In the genomic region with DNA sequence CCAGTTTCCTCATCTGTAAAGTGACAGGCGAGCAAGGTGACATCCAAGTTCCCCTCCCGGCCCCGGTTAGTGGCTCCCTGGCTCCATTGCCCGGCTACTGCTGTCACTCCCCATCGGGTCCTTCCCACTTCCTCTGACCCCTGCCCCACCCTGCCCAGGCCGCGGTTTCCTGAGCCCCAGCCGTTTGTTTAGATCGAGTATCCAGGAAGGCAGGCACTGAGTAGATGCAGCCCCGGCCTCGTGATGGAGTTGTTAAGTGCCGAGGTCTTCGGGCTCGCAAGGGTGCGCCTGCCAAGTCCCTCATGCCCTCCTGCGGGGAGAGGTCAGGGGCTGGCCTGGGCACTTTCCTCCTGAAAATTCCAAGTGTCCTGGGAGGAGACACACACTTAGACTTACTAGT, we compare ENCODE assay signal across 22 cellular contexts. TPM values are rescaled to one million over a fixed set of nuclear protein-coding genes. Genes with fewer than 3 reads are reported as not detected.
DNase-seq lines count a peak whose midpoint lies in the region; ATAC-seq, FAIRE-seq and TF ChIP-seq lines count a peak whose summit lies in the region.
"Had no signal": no experiment of that assay in that cellular context is flagged by ENCODE, and none has a peak within 500 bp of the region (broad histone marks: within the 10 kb centered on the region; RNA-seq: fewer than 3 reads in every experiment).

No MANE protein-coding gene starts in this region.

- no peak overlapping the region for H4K8ac ChIP-seq in mesenchymal stem cell (ENCODE audit: low read length)

- 89% methylated on average over 10 of the region's 16 CpGs for WGBS in HepG2 (ENCODE audit: low lambda C conversion rate)
- WGBS in mesenchymal stem cell: 66% methylated on average over 16 of the region's 16 CpGs

- H3K36me3 ChIP-seq in HepG2 (replicated peaks in 1 of 2; ENCODE audit: control insufficient read depth in 1 of 2, insufficient read depth in 2 of 2, low read length in 2 of 2) (peaks cover 46 to 78% of the 10 kb centered on the region in 2 experiments), skeletal muscle satellite cell (ENCODE audit: insufficient read depth, low read length) (peaks cover 32% of the 10 kb centered on the region), mesenchymal stem cell (ENCODE audit: control insufficient read depth in 1 of 2, insufficient read depth in 2 of 2, low read depth in 1 of 2, low read length in 2 of 2) (peaks cover 10 to 61% of the 10 kb centered on the region in 2 experiments)
- H3K36me3 ChIP-seq: thoracic aorta had no signal

- no peak overlapping the region for H2BK12ac ChIP-seq in mesenchymal stem cell (ENCODE audit: low read length in 2 of 2)

- FAIRE-seq in HepG2 (lab: Jason Lieb, UNC): no peak
- FAIRE-seq: TTC549 had no signal

- no peaks in the 10 kb centered on the region for H3K27me3 ChIP-seq in HepG2 (ENCODE audit: control insufficient read depth in 1 of 2, insufficient read depth in 2 of 2, low read length in 2 of 2)
- no peaks in the 10 kb centered on the region for H3K27me3 ChIP-seq in skeletal muscle satellite cell (ENCODE audit: control insufficient read depth, insufficient read depth, low read length)
- no peaks in the 10 kb centered on the region for H3K27me3 ChIP-seq in mesenchymal stem cell (ENCODE audit: control insufficient read depth in 1 of 2, insufficient read depth in 1 of 2, low read length in 2 of 2)
- H3K27me3 ChIP-seq: foreskin keratinocyte, SJSA1 had no signal

- CTCF ChIA-PET in HepG2 (lab: Yijun Ruan, JAX; ENCODE audit: low intra/inter-chr PET ratio, low total read pairs): no interaction called here

- H3K4me3 ChIP-seq in HepG2 (replicated peaks in 1 of 3; ENCODE audit: insufficient read depth in 1 of 3, low read depth in 2 of 3, low read length in 3 of 3) (no peak overlapping the region), skeletal muscle satellite cell (ENCODE audit: low read length) (no peak overlapping the region), mesenchymal stem cell (ENCODE audit: insufficient read depth in 1 of 2, low read depth in 1 of 2, low read length in 2 of 2) (no peak overlapping the region)
- H3K4me3 ChIP-seq: SJSA1, thoracic aorta had no signal

- no peak overlapping the region for H3K18ac ChIP-seq in mesenchymal stem cell (ENCODE audit: low read depth in 1 of 2, low read length in 2 of 2)

- in situ Hi-C loops in HepG2 (cut with HindIII; ENCODE audit: extremely low pct_ligation_motif_present, low pct_unique_long_range_greater_than_20kb): no loop called here

- H3K4me1 ChIP-seq in HepG2 (ENCODE audit: insufficient read depth, low read length) (no peaks in the 10 kb centered on the region), skeletal muscle satellite cell (ENCODE audit: control insufficient read depth, insufficient read depth, low read length) (peaks cover 24% of the 10 kb centered on the region), mesenchymal stem cell (ENCODE audit: control insufficient read depth, insufficient read depth, low read depth, low read length) (peaks cover 9% of the 10 kb centered on the region)
- H3K4me1 ChIP-seq: foreskin keratinocyte had no signal

- H2BK15ac ChIP-seq in mesenchymal stem cell (ENCODE audit: low read depth, poor library complexity, severe bottlenecking): no peak overlapping the region

- intact Hi-C loops in HepG2 (cut with micrococcal nuclease; ENCODE audit: unreplicated experiment): no loop called here

- H3K9ac ChIP-seq in HepG2 (ENCODE audit: insufficient read depth, low read depth, low read length) (no peak overlapping the region), skeletal muscle satellite cell (ENCODE audit: low read depth, low read length) (peak overlapping the region; percentile 53), mesenchymal stem cell (ENCODE audit: low read length) (no peak overlapping the region)

- H3K23ac ChIP-seq in mesenchymal stem cell (ENCODE audit: low read length in 2 of 2): no peak overlapping the region

- no peaks in the 10 kb centered on the region for H4K20me1 ChIP-seq in HepG2 (ENCODE audit: insufficient read depth, low read length)

- H2BK120ac ChIP-seq in mesenchymal stem cell (ENCODE audit: low read depth, low read length): no peak overlapping the region

- H3K79me1 ChIP-seq in mesenchymal stem cell (replicated peaks; ENCODE audit: low read length, poor library complexity, severe bottlenecking): peaks cover 8% of the 10 kb centered on the region

- H3K27ac ChIP-seq in HepG2 (ENCODE audit: extremely low read length, insufficient read depth, low read length): no peak overlapping the region
- H3K27ac ChIP-seq in mesenchymal stem cell (ENCODE audit: low read length, poor library complexity, severe bottlenecking): no peak overlapping the region
- H3K27ac ChIP-seq: foreskin keratinocyte, SJSA1, thoracic aorta had no signal

- H2AK5ac ChIP-seq in mesenchymal stem cell (ENCODE audit: low read length, severe bottlenecking): no peak overlapping the region

- no peaks in the 10 kb centered on the region for H3K79me2 ChIP-seq in HepG2 (ENCODE audit: insufficient read depth, low read length)

- H3K9me3 ChIP-seq in HepG2 (ENCODE audit: low read length): no peaks in the 10 kb centered on the region
- no peaks in the 10 kb centered on the region for H3K9me3 ChIP-seq in skeletal muscle satellite cell (replicated peaks; ENCODE audit: low read length)
- H3K9me3 ChIP-seq in mesenchymal stem cell (ENCODE audit: control insufficient read depth, low read length): no peaks in the 10 kb centered on the region
- H3K9me3 ChIP-seq: SJSA1, thoracic aorta had no signal

- ATAC-seq in HepG2: no peak
- ATAC-seq: activated T-cell treated with anti-CD3 and anti-CD28 coated beads, Interleukin-2, amount 50 U/mL, for 4 hours; foreskin keratinocyte; T-cell had no signal

- H3K4ac ChIP-seq in mesenchymal stem cell (ENCODE audit: low read depth in 1 of 2, low read length in 2 of 2): no peak overlapping the region

- H4K91ac ChIP-seq in mesenchymal stem cell (ENCODE audit: low read length): no peak overlapping the region

- TF ChIP-seq CTCF in HepG2 (CRISPR knock-in tag; IDR thresholded peaks at IDR 0.05): no peak

- peak; percentile 13 for DNase-seq in MV-4-11 (lab: John Stamatoyannopoulos, UW)
- DNase-seq in dermis blood vessel endothelial cell: peak; percentile 20
- no peak for DNase-seq in HepG2 (ENCODE audit: low spot score)
- no peak for DNase-seq in mesenchymal stem cell
- DNase-seq in NCI-H128 (lab: John Stamatoyannopoulos, UW; ENCODE audit: unreplicated experiment): no peak
- no peak for DNase-seq in NCI-H2196 (lab: John Stamatoyannopoulos, UW; ENCODE audit: unreplicated experiment)
- DNase-seq: activated CD4-positive, alpha-beta T cell treated with anti-CD3 and anti-CD28 coated beads for 1 hour; activated T-cell treated with anti-CD3 and anti-CD28 coated beads, Interleukin-2, amount 50 U/mL, for 4 hours; effector CD4-positive, alpha-beta T cell; foreskin keratinocyte; islet precursor cell; naive B cell; NCI-H1694; NCI-H524; NK-92 treated with Interleukin-12 subunit alpha and Interleukin-12 subunit beta, amount 100 ng/mL, for 24 hours; retina; stimulated activated naive CD4-positive, alpha-beta T cell treated with Interleukin-2 at 50 U/mL for 16 hours; T-cell had no signal

- no peak overlapping the region for H3K14ac ChIP-seq in mesenchymal stem cell (ENCODE audit: low read length in 2 of 2)

- H2BK5ac ChIP-seq in mesenchymal stem cell (ENCODE audit: low read depth, low read length, poor library complexity, severe bottlenecking): no peak overlapping the region

- TF ChIP-seq EP300 in HepG2 (IDR thresholded peaks at IDR 0.05; ENCODE audit: low read depth in 2 of 2, low read length in 2 of 2): no peak
- TF ChIP-seq EP300 in HepG2 (CRISPR knock-in tag; IDR thresholded peaks at IDR 0.05; ENCODE audit: borderline replicate concordance): no peak

- TF ChIP-seq RAD21 in HepG2 (CRISPR knock-in tag; IDR thresholded peaks at IDR 0.05): no peak

- TF ChIP-seq POLR2A in HepG2 (IDR thresholded peaks at IDR 0.05; ENCODE audit: insufficient read depth in 1 of 2, low read depth in 2 of 2, low read length in 2 of 2): no peak

- no TSS peak for BruUV-seq in HepG2 (replicated peaks; lab: Mats Ljungman, UMichigan)

- POLR2A ChIA-PET in HepG2 (lab: Yijun Ruan, JAX): no interaction called here

- no peak overlapping the region for H3K4me2 ChIP-seq in HepG2 (ENCODE audit: low read depth, low read length)
- H3K4me2 ChIP-seq in skeletal muscle satellite cell (ENCODE audit: low read length): no peak overlapping the region
- no peak overlapping the region for H3K4me2 ChIP-seq in mesenchymal stem cell (ENCODE audit: low read length, poor library complexity, severe bottlenecking)

- H2AFZ ChIP-seq in HepG2 (ENCODE audit: low read length) (no peak overlapping the region), mesenchymal stem cell (ENCODE audit: low read depth, low read length) (no peak overlapping the region)

TF ChIP-seq in HepG2, 621 proteins besides CTCF, POLR2A, EP300 and RAD21 (continues in another document):
- TF ChIP-seq MED8 (CRISPR knock-in tag; IDR thresholded peaks at IDR 0.05; ENCODE audit: insufficient replicate concordance): no peak

RNA-seq across cellular contexts. Expression of a gene that starts 55.4 kb away (rescaled TPM):
- total RNA-seq in dermis blood vessel endothelial cell: 24.7 and 36.2 TPM in 2 replicates
- total RNA-seq in HepG2 (2016; rRNA removed; fragmentation: Illumina TruSeq; extraction: Trizol): 45.0 and 46.3 TPM in 2 replicates
- total RNA-seq in HepG2 (2016; cell fraction: cytosol; rRNA removed; fragmentation: Illumina TruSeq; extraction: Trizol; ENCODE audit: low read depth): 31.3 and 31.6 TPM in 2 replicates
- 41.0 and 43.4 TPM in 2 replicates for total RNA-seq in HepG2 (2016; cell fraction: insoluble cytoplasmic fraction; rRNA removed; fragmentation: Illumina TruSeq; extraction: Trizol)
- 47.9 and 52.9 TPM in 2 replicates for total RNA-seq in HepG2 (2016; cell fraction: membrane; rRNA removed; fragmentation: Illumina TruSeq; extraction: Trizol)
- total RNA-seq in HepG2 (2016; cell fraction: nucleus; rRNA removed; fragmentation: Illumina TruSeq; extraction: Trizol): 26.7 and 27.0 TPM in 2 replicates
- 65.0 and 69.4 TPM in 2 replicates for polyA plus RNA-seq in HepG2 (2011; rRNA removed)
- 49.1 and 69.9 TPM in 2 replicates for polyA plus RNA-seq in HepG2 (2011; cell fraction: cytosol; rRNA removed)
- 98.9 and 143 TPM in 2 replicates for polyA plus RNA-seq in HepG2 (2011; cell fraction: nucleus; rRNA removed)
- 44.1 and 49.0 TPM in 2 replicates for polyA plus RNA-seq in HepG2 (2012)
- 52.8 and 61.8 TPM in 2 replicates for polyA plus RNA-seq in HepG2 (2016; cell fraction: cytosol; fragmentation: Illumina TruSeq; extraction: Trizol; ENCODE audit: low read depth)
- polyA plus RNA-seq in HepG2 (2016; cell fraction: insoluble cytoplasmic fraction; fragmentation: Illumina TruSeq; extraction: Trizol; ENCODE audit: low read depth): 57.1 and 65.3 TPM in 2 replicates
- 66.9 and 70.7 TPM in 2 replicates for polyA plus RNA-seq in HepG2 (2016; cell fraction: membrane; fragmentation: Illumina TruSeq; extraction: Trizol; ENCODE audit: low read depth)
- 60.4 and 66.8 TPM in 2 replicates for polyA plus RNA-seq in HepG2 (2016; cell fraction: nucleus; fragmentation: Illumina TruSeq; extraction: Trizol; ENCODE audit: insufficient read depth, low read depth)
- polyA minus RNA-seq in HepG2 (2011; rRNA and poly(A)+ RNA removed; ENCODE audit: low replicate concordance): 40.4 and 71.0 TPM in 2 replicates
- polyA minus RNA-seq in HepG2 (2011; cell fraction: cytosol; rRNA and poly(A)+ RNA removed): 35.9 and 41.1 TPM in 2 replicates
- polyA minus RNA-seq in HepG2 (2011; cell fraction: nucleus; rRNA and poly(A)+ RNA removed): 26.0 and 28.0 TPM in 2 replicates
- 13.7 and 18.6 TPM in 2 replicates for total RNA-seq in skeletal muscle satellite cell (2012; rRNA removed)
- 16.1 TPM for polyA plus RNA-seq in mesenchymal stem cell (2013, experiment 1 of 2)
- polyA plus RNA-seq in mesenchymal stem cell (2013, experiment 2 of 2): 16.1 TPM

Comparison
In these comparisons a context has a peak if more than half of its experiments do, and no peak if none do; other contexts are left out.
1. DNase-seq: peak in MV-4-11 (single experiment) and dermis blood vessel endothelial cell (single experiment); none in HepG2 (single experiment), mesenchymal stem cell (single experiment), NCI-H128 (single experiment) and NCI-H2196 (single experiment).